1 cellular context compared by ENCODE assay signal in genomic region chr1:2314297-2314802, GRCh38.
TF ChIP-seq lines count a peak whose summit lies in the region.

No MANE protein-coding gene starts in this region.

TF ChIP-seq in K562, 482 proteins besides CTCF, POLR2A, EP300 and RAD21 (continued from another document):
- TF ChIP-seq ETS1 (conservative IDR thresholded peaks at IDR 0.05; ENCODE audit: control insufficient read depth, low read depth, low read length) (0 out of 2 replicates have a peak, but pooled peaks have one; percentile 19), PRPF4 (IDR thresholded peaks at IDR 0.05; ENCODE audit: insufficient read depth, low read depth, low read length, poor library complexity, severe bottlenecking) (no peak)
